1 cellular context compared by ENCODE assay signal in the genomic region with DNA sequence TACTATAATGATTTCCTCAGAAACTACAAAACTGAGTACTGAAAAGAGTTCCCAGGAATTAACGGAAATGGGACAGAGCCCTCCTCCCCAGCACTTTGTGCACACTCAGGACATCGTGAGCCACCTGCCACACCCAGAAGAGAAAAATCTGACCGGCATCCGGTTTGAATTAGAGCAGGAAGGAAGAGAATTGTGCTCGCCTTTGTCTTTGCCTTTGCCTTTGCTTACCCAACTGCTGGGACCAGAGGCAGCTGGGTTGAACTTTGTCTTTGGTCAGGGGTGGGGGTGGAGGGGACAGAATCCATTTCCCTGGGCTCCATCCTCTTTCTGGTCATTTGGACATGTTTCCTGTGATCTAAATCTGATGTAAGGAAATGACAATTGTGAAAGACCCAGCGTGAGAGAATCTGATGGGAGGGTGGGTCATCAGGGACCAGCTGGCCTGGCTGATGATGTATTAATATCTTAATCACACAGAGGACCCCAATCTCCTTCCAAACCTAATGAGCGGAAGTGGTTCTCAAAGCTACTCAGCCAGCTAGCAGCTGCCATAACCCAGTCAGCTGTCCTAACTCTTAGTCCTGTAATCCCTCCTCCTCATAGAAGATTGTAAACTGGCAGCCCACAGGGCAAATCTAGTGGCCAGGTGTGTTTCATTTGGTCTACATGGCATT.
TF ChIP-seq lines count a peak whose summit lies in the region.

No MANE protein-coding gene starts in this region.

TF ChIP-seq in HepG2, 621 proteins besides CTCF, POLR2A, EP300 and RAD21 (continued from another document and continues in another):
- no peak for TF ChIP-seq NR2F6 (IDR thresholded peaks at IDR 0.05)
- peak; percentile 62 for TF ChIP-seq NR2F6 (CRISPR knock-in tag; IDR thresholded peaks at IDR 0.05)
- TF ChIP-seq ZIK1 (CRISPR knock-in tag; IDR thresholded peaks at IDR 0.05; ENCODE audit: borderline replicate concordance, low read depth): no peak
- TF ChIP-seq CENPX (CRISPR knock-in tag; IDR thresholded peaks at IDR 0.05): no peak
- no peak for TF ChIP-seq NR3C1 (CRISPR knock-in tag; IDR thresholded peaks at IDR 0.05)
- TF ChIP-seq ZBTB1 (CRISPR knock-in tag; IDR thresholded peaks at IDR 0.05; ENCODE audit: borderline replicate concordance): no peak
- TF ChIP-seq NR2F1 (CRISPR knock-in tag; IDR thresholded peaks at IDR 0.05): no peak
- TF ChIP-seq, protein P1, sequence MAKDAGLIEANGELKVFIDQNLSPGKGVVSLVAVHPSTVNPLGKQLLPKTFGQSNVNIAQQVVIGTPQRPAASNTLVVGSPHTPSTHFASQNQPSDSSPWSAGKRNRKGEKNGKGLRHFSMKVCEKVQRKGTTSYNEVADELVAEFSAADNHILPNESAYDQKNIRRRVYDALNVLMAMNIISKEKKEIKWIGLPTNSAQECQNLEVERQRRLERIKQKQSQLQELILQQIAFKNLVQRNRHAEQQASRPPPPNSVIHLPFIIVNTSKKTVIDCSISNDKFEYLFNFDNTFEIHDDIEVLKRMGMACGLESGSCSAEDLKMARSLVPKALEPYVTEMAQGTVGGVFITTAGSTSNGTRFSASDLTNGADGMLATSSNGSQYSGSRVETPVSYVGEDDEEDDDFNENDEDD (CRISPR knock-in tag; IDR thresholded peaks at IDR 0.05; ENCODE audit: borderline replicate concordance): no peak; the same call in 1 of the 2 replicates
- TF ChIP-seq MED1 (CRISPR knock-in tag; IDR thresholded peaks at IDR 0.05): peak; percentile 81
- TF ChIP-seq SIN3A (IDR thresholded peaks at IDR 0.05; ENCODE audit: borderline replicate concordance, low read depth, low read length): peak; percentile 63; the same call in 1 of the 2 replicates
- TF ChIP-seq ZNF143 (CRISPR knock-in tag; IDR thresholded peaks at IDR 0.05): no peak
- TF ChIP-seq, protein P2, sequence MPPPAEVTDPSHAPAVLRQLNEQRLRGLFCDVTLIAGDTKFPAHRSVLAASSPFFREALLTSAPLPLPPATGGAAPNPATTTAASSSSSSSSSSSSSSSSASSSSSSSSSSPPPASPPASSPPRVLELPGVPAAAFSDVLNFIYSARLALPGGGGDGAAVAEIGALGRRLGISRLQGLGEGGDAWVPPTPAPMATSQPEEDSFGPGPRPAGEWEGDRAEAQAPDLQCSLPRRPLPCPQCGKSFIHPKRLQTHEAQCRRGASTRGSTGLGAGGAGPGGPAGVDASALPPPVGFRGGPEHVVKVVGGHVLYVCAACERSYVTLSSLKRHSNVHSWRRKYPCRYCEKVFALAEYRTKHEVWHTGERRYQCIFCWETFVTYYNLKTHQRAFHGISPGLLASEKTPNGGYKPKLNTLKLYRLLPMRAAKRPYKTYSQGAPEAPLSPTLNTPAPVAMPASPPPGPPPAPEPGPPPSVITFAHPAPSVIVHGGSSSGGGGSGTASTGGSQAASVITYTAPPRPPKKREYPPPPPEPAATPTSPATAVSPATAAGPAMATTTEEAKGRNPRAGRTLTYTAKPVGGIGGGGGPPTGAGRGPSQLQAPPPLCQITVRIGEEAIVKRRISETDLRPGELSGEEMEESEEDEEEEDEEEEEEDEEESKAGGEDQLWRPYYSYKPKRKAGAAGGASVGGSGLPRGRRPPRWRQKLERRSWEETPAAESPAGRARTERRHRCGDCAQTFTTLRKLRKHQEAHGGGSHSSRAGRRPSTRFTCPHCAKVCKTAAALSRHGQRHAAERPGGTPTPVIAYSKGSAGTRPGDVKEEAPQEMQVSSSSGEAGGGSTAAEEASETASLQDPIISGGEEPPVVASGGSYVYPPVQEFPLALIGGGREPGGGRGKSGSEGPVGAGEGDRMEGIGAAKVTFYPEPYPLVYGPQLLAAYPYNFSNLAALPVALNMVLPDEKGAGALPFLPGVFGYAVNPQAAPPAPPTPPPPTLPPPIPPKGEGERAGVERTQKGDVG (CRISPR knock-in tag; IDR thresholded peaks at IDR 0.05; ENCODE audit: borderline replicate concordance): no peak
- no peak; the same call in 1 of the 2 replicates for TF ChIP-seq ZMAT3 (CRISPR knock-in tag; conservative IDR thresholded peaks at IDR 0.05)
- peak; percentile 49 for TF ChIP-seq RARA (CRISPR knock-in tag; IDR thresholded peaks at IDR 0.05)
- no peak for TF ChIP-seq ZNF251 (CRISPR knock-in tag; IDR thresholded peaks at IDR 0.05)
- TF ChIP-seq, protein P3, sequence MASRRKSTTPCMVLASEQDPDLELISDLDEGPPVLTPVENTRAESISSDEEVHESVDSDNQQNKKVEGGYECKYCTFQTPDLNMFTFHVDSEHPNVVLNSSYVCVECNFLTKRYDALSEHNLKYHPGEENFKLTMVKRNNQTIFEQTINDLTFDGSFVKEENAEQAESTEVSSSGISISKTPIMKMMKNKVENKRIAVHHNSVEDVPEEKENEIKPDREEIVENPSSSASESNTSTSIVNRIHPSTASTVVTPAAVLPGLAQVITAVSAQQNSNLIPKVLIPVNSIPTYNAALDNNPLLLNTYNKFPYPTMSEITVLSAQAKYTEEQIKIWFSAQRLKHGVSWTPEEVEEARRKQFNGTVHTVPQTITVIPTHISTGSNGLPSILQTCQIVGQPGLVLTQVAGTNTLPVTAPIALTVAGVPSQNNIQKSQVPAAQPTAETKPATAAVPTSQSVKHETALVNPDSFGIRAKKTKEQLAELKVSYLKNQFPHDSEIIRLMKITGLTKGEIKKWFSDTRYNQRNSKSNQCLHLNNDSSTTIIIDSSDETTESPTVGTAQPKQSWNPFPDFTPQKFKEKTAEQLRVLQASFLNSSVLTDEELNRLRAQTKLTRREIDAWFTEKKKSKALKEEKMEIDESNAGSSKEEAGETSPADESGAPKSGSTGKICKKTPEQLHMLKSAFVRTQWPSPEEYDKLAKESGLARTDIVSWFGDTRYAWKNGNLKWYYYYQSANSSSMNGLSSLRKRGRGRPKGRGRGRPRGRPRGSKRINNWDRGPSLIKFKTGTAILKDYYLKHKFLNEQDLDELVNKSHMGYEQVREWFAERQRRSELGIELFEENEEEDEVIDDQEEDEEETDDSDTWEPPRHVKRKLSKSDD (CRISPR knock-in tag; IDR thresholded peaks at IDR 0.05; ENCODE audit: low read depth): no peak
- no peak for TF ChIP-seq ATRX (CRISPR knock-in tag; IDR thresholded peaks at IDR 0.05; ENCODE audit: borderline replicate concordance)
- TF ChIP-seq SRY (CRISPR knock-in tag; IDR thresholded peaks at IDR 0.05): no peak
- no peak for TF ChIP-seq ZFP36L2 (CRISPR knock-in tag; IDR thresholded peaks at IDR 0.05)
- no peak for TF ChIP-seq CREM (IDR thresholded peaks at IDR 0.05)
- no peak for TF ChIP-seq CREM (CRISPR knock-in tag; IDR thresholded peaks at IDR 0.05)
- 0 out of 2 replicates have a peak, but pooled peaks have one; percentile 21 for TF ChIP-seq ZNF264 (CRISPR knock-in tag; IDR thresholded peaks at IDR 0.05)
- no peak for TF ChIP-seq TARDBP (CRISPR knock-in tag; IDR thresholded peaks at IDR 0.05)
- TF ChIP-seq MZF1 (CRISPR knock-in tag; IDR thresholded peaks at IDR 0.05; ENCODE audit: borderline replicate concordance): no peak
- no peak for TF ChIP-seq JUN (CRISPR knock-in tag; IDR thresholded peaks at IDR 0.05)
- TF ChIP-seq DPF2 (CRISPR knock-in tag; IDR thresholded peaks at IDR 0.05; ENCODE audit: borderline replicate concordance, low read depth): peak; percentile 65; the same call in 1 of the 2 replicates
- no peak for TF ChIP-seq STAG1 (CRISPR knock-in tag; IDR thresholded peaks at IDR 0.05)
- TF ChIP-seq, protein P4, sequence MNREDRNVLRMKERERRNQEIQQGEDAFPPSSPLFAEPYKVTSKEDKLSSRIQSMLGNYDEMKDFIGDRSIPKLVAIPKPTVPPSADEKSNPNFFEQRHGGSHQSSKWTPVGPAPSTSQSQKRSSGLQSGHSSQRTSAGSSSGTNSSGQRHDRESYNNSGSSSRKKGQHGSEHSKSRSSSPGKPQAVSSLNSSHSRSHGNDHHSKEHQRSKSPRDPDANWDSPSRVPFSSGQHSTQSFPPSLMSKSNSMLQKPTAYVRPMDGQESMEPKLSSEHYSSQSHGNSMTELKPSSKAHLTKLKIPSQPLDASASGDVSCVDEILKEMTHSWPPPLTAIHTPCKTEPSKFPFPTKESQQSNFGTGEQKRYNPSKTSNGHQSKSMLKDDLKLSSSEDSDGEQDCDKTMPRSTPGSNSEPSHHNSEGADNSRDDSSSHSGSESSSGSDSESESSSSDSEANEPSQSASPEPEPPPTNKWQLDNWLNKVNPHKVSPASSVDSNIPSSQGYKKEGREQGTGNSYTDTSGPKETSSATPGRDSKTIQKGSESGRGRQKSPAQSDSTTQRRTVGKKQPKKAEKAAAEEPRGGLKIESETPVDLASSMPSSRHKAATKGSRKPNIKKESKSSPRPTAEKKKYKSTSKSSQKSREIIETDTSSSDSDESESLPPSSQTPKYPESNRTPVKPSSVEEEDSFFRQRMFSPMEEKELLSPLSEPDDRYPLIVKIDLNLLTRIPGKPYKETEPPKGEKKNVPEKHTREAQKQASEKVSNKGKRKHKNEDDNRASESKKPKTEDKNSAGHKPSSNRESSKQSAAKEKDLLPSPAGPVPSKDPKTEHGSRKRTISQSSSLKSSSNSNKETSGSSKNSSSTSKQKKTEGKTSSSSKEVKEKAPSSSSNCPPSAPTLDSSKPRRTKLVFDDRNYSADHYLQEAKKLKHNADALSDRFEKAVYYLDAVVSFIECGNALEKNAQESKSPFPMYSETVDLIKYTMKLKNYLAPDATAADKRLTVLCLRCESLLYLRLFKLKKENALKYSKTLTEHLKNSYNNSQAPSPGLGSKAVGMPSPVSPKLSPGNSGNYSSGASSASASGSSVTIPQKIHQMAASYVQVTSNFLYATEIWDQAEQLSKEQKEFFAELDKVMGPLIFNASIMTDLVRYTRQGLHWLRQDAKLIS (CRISPR knock-in tag; IDR thresholded peaks at IDR 0.05): no peak
- peak; percentile 46; the same call in 1 of the 2 replicates for TF ChIP-seq ZNF331 (CRISPR knock-in tag; IDR thresholded peaks at IDR 0.05)
- TF ChIP-seq MIXL1 (CRISPR knock-in tag; IDR thresholded peaks at IDR 0.05): peak; percentile 88
- TF ChIP-seq, protein P5, sequence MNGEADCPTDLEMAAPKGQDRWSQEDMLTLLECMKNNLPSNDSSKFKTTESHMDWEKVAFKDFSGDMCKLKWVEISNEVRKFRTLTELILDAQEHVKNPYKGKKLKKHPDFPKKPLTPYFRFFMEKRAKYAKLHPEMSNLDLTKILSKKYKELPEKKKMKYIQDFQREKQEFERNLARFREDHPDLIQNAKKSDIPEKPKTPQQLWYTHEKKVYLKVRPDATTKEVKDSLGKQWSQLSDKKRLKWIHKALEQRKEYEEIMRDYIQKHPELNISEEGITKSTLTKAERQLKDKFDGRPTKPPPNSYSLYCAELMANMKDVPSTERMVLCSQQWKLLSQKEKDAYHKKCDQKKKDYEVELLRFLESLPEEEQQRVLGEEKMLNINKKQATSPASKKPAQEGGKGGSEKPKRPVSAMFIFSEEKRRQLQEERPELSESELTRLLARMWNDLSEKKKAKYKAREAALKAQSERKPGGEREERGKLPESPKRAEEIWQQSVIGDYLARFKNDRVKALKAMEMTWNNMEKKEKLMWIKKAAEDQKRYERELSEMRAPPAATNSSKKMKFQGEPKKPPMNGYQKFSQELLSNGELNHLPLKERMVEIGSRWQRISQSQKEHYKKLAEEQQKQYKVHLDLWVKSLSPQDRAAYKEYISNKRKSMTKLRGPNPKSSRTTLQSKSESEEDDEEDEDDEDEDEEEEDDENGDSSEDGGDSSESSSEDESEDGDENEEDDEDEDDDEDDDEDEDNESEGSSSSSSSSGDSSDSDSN (CRISPR knock-in tag; IDR thresholded peaks at IDR 0.05): no peak
- TF ChIP-seq ZC3H13 (CRISPR knock-in tag; IDR thresholded peaks at IDR 0.05): no peak
- no peak for TF ChIP-seq MED8 (CRISPR knock-in tag; IDR thresholded peaks at IDR 0.05; ENCODE audit: insufficient replicate concordance)
- no peak for TF ChIP-seq ZNF468 (CRISPR knock-in tag; IDR thresholded peaks at IDR 0.05)
- TF ChIP-seq GTF3A (CRISPR knock-in tag; conservative IDR thresholded peaks at IDR 0.05): no peak
- TF ChIP-seq, protein P6, sequence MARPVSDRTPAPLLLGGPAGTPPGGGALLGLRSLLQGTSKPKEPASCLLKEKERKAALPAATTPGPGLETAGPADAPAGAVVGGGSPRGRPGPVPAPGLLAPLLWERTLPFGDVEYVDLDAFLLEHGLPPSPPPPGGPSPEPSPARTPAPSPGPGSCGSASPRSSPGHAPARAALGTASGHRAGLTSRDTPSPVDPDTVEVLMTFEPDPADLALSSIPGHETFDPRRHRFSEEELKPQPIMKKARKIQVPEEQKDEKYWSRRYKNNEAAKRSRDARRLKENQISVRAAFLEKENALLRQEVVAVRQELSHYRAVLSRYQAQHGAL (CRISPR knock-in tag; IDR thresholded peaks at IDR 0.05; ENCODE audit: not compliant biosample characterization): no peak
- no peak for TF ChIP-seq TGIF2 (CRISPR knock-in tag; IDR thresholded peaks at IDR 0.05)
- TF ChIP-seq, protein P7, sequence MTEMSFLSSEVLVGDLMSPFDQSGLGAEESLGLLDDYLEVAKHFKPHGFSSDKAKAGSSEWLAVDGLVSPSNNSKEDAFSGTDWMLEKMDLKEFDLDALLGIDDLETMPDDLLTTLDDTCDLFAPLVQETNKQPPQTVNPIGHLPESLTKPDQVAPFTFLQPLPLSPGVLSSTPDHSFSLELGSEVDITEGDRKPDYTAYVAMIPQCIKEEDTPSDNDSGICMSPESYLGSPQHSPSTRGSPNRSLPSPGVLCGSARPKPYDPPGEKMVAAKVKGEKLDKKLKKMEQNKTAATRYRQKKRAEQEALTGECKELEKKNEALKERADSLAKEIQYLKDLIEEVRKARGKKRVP (CRISPR knock-in tag; IDR thresholded peaks at IDR 0.05): peak in 1 of 2 experiments; percentile 76; a peak in 2 of 4 replicates
- peak; percentile 23; the same call in 1 of the 2 replicates for TF ChIP-seq KLF12 (CRISPR knock-in tag; IDR thresholded peaks at IDR 0.05; ENCODE audit: borderline replicate concordance)
- 0 out of 2 replicates have a peak, but pooled peaks have one; percentile 30 for TF ChIP-seq PHF20 (CRISPR knock-in tag; IDR thresholded peaks at IDR 0.05)
- no peak for TF ChIP-seq KLF13 (CRISPR knock-in tag; IDR thresholded peaks at IDR 0.05)
- no peak for TF ChIP-seq KDM3A (CRISPR knock-in tag; IDR thresholded peaks at IDR 0.05; ENCODE audit: low read depth)
- TF ChIP-seq SAFB2 (CRISPR knock-in tag; IDR thresholded peaks at IDR 0.05; ENCODE audit: borderline replicate concordance, low read depth): no peak; the same call in 1 of the 2 replicates
- TF ChIP-seq TP53 (CRISPR knock-in tag; conservative IDR thresholded peaks at IDR 0.05): no peak
- TF ChIP-seq NCOA1 (CRISPR knock-in tag; IDR thresholded peaks at IDR 0.05): no peak
- TF ChIP-seq ZNF446 (CRISPR knock-in tag; IDR thresholded peaks at IDR 0.05): no peak
- TF ChIP-seq, protein P8, sequence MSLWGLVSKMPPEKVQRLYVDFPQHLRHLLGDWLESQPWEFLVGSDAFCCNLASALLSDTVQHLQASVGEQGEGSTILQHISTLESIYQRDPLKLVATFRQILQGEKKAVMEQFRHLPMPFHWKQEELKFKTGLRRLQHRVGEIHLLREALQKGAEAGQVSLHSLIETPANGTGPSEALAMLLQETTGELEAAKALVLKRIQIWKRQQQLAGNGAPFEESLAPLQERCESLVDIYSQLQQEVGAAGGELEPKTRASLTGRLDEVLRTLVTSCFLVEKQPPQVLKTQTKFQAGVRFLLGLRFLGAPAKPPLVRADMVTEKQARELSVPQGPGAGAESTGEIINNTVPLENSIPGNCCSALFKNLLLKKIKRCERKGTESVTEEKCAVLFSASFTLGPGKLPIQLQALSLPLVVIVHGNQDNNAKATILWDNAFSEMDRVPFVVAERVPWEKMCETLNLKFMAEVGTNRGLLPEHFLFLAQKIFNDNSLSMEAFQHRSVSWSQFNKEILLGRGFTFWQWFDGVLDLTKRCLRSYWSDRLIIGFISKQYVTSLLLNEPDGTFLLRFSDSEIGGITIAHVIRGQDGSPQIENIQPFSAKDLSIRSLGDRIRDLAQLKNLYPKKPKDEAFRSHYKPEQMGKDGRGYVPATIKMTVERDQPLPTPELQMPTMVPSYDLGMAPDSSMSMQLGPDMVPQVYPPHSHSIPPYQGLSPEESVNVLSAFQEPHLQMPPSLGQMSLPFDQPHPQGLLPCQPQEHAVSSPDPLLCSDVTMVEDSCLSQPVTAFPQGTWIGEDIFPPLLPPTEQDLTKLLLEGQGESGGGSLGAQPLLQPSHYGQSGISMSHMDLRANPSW (CRISPR knock-in tag; IDR thresholded peaks at IDR 0.05; ENCODE audit: borderline replicate concordance): no peak; the same call in 1 of the 2 replicates
